ENCODE assay signal across 1 cellular context in the genomic region with DNA sequence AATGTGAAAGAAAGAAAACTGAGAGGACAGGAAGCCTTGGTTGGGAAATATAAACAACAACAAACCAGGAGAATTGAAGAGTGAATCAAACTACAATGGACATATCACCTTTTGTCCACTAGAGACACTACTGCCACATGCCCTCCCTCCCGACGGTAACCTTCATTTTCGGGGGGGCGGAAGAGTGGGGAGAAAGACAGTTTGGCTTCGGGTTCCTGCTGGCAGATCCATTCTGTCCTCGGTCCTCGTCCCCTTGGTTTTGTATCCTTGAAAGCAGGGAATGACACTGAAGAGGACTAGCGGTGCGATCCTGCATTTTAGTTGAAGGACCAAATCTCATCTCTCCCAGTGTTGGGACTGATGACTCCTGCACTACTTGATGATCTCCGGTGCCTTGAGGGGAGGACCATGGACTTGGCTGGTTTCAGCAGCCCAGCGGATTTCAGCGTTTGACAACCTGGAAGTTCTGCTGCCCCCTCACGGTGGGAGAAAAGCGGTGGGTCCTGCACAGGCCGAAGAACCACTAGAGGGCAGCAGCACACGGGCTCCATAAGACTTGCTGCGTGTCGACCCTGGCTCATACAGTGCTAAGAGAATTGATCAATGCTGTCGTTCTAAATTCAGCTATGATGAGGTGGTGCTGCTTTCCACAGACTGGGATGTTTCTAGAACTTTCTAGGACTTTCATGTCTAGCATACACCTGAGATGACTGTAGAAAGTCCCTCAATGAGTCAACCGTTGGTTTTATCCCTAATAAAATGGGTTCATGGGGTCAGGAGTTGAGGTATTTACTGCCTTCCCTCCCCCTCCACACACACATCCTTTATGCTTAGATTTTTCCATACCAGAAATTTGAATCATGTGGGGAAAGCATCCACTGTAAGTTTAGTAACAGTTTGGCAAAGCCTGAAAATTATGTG.
TF ChIP-seq lines count a peak whose summit lies in the region.

No MANE protein-coding gene starts in this region.

TF ChIP-seq in HepG2, 621 proteins besides CTCF, POLR2A, EP300 and RAD21 (continued from another document and continues in another):
- TF ChIP-seq, protein P1, sequence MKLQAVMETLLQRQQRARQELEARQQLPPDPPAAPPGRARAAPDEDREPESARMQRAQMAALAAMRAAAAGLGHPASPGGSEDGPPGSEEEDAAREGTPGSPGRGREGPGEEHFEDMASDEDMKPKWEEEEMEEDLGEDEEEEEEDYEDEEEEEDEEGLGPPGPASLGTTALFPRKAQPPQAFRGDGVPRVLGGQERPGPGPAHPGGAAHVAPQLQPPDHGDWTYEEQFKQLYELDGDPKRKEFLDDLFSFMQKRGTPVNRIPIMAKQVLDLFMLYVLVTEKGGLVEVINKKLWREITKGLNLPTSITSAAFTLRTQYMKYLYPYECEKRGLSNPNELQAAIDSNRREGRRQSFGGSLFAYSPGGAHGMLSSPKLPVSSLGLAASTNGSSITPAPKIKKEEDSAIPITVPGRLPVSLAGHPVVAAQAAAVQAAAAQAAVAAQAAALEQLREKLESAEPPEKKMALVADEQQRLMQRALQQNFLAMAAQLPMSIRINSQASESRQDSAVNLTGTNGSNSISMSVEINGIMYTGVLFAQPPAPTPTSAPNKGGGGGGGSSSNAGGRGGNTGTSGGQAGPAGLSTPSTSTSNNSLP (IDR thresholded peaks at IDR 0.05; ENCODE audit: low read depth, low read length) = 0 out of 2 replicates have a peak, but pooled peaks have one; percentile 19
- TF ChIP-seq ZNF552 (CRISPR knock-in tag; IDR thresholded peaks at IDR 0.05; ENCODE audit: borderline replicate concordance) = no peak
- no peak for TF ChIP-seq ZNF282 (IDR thresholded peaks at IDR 0.05; ENCODE audit: partially characterized antibody)
- TF ChIP-seq, protein P2, sequence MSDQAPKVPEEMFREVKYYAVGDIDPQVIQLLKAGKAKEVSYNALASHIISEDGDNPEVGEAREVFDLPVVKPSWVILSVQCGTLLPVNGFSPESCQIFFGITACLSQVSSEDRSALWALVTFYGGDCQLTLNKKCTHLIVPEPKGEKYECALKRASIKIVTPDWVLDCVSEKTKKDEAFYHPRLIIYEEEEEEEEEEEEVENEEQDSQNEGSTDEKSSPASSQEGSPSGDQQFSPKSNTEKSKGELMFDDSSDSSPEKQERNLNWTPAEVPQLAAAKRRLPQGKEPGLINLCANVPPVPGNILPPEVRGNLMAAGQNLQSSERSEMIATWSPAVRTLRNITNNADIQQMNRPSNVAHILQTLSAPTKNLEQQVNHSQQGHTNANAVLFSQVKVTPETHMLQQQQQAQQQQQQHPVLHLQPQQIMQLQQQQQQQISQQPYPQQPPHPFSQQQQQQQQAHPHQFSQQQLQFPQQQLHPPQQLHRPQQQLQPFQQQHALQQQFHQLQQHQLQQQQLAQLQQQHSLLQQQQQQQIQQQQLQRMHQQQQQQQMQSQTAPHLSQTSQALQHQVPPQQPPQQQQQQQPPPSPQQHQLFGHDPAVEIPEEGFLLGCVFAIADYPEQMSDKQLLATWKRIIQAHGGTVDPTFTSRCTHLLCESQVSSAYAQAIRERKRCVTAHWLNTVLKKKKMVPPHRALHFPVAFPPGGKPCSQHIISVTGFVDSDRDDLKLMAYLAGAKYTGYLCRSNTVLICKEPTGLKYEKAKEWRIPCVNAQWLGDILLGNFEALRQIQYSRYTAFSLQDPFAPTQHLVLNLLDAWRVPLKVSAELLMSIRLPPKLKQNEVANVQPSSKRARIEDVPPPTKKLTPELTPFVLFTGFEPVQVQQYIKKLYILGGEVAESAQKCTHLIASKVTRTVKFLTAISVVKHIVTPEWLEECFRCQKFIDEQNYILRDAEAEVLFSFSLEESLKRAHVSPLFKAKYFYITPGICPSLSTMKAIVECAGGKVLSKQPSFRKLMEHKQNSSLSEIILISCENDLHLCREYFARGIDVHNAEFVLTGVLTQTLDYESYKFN (CRISPR knock-in tag; conservative IDR thresholded peaks at IDR 0.05) = peak; percentile 48
- peak; percentile 52; the same call in 1 of the 2 replicates for TF ChIP-seq CHD4 (IDR thresholded peaks at IDR 0.05; ENCODE audit: borderline replicate concordance, low read length)
- TF ChIP-seq KLF16 (CRISPR knock-in tag; IDR thresholded peaks at IDR 0.05) = peak in 1 of 2 experiments; percentile 88; a peak in 2 of 4 replicates
- no peak; the same call in 1 of the 2 replicates for TF ChIP-seq YEATS4 (CRISPR knock-in tag; IDR thresholded peaks at IDR 0.05; ENCODE audit: borderline replicate concordance)
- peak; percentile 69; the same call in 1 of the 2 replicates for TF ChIP-seq DMAP1 (CRISPR knock-in tag; IDR thresholded peaks at IDR 0.05)
- no peak for TF ChIP-seq ADNP (CRISPR knock-in tag; IDR thresholded peaks at IDR 0.05)
- 0 out of 2 replicates have a peak, but pooled peaks have one; percentile 46 for TF ChIP-seq ZIK1 (CRISPR knock-in tag; IDR thresholded peaks at IDR 0.05; ENCODE audit: borderline replicate concordance, low read depth)
- TF ChIP-seq RARA (CRISPR knock-in tag; IDR thresholded peaks at IDR 0.05) = peak; percentile 31; the same call in 1 of the 2 replicates
- TF ChIP-seq, protein P3, sequence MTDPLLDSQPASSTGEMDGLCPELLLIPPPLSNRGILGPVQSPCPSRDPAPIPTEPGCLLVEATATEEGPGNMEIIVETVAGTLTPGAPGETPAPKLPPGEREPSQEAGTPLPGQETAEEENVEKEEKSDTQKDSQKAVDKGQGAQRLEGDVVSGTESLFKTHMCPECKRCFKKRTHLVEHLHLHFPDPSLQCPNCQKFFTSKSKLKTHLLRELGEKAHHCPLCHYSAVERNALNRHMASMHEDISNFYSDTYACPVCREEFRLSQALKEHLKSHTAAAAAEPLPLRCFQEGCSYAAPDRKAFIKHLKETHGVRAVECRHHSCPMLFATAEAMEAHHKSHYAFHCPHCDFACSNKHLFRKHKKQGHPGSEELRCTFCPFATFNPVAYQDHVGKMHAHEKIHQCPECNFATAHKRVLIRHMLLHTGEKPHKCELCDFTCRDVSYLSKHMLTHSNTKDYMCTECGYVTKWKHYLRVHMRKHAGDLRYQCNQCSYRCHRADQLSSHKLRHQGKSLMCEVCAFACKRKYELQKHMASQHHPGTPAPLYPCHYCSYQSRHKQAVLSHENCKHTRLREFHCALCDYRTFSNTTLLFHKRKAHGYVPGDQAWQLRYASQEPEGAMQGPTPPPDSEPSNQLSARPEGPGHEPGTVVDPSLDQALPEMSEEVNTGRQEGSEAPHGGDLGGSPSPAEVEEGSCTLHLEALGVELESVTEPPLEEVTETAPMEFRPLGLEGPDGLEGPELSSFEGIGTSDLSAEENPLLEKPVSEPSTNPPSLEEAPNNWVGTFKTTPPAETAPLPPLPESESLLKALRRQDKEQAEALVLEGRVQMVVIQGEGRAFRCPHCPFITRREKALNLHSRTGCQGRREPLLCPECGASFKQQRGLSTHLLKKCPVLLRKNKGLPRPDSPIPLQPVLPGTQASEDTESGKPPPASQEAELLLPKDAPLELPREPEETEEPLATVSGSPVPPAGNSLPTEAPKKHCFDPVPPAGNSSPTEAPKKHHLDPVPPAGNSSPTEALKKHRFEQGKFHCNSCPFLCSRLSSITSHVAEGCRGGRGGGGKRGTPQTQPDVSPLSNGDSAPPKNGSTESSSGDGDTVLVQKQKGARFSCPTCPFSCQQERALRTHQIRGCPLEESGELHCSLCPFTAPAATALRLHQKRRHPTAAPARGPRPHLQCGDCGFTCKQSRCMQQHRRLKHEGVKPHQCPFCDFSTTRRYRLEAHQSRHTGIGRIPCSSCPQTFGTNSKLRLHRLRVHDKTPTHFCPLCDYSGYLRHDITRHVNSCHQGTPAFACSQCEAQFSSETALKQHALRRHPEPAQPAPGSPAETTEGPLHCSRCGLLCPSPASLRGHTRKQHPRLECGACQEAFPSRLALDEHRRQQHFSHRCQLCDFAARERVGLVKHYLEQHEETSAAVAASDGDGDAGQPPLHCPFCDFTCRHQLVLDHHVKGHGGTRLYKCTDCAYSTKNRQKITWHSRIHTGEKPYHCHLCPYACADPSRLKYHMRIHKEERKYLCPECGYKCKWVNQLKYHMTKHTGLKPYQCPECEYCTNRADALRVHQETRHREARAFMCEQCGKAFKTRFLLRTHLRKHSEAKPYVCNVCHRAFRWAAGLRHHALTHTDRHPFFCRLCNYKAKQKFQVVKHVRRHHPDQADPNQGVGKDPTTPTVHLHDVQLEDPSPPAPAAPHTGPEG (CRISPR knock-in tag; IDR thresholded peaks at IDR 0.05) = no peak
- TF ChIP-seq, protein P4, sequence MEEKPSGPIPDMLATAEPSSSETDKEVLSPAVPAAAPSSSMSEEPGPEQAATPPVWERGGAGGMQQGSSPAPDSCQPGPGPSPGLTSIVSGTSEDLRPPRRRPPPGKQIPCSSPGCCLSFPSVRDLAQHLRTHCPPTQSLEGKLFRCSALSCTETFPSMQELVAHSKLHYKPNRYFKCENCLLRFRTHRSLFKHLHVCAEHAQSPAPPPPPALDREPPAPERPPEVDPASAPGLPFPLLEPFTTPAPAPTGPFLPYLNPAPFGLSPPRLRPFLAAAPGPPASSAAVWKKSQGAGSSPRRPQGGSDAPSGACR (CRISPR knock-in tag; IDR thresholded peaks at IDR 0.05) = 0 out of 2 replicates have a peak, but pooled peaks have one; percentile 47
- TF ChIP-seq ZSCAN21 (CRISPR knock-in tag; IDR thresholded peaks at IDR 0.05; ENCODE audit: borderline replicate concordance) = no peak
- TF ChIP-seq ZNF768 (CRISPR knock-in tag; IDR thresholded peaks at IDR 0.05) = peak; percentile 75; the same call in 1 of the 2 replicates
- no peak for TF ChIP-seq RFX3 (CRISPR knock-in tag; IDR thresholded peaks at IDR 0.05)
- TF ChIP-seq NRL (CRISPR knock-in tag; IDR thresholded peaks at IDR 0.05; ENCODE audit: borderline replicate concordance) = 0 out of 2 replicates have a peak, but pooled peaks have one; percentile 63
- peak; percentile 77 for TF ChIP-seq KAT8 (CRISPR knock-in tag; IDR thresholded peaks at IDR 0.05)
- TF ChIP-seq, protein P5, sequence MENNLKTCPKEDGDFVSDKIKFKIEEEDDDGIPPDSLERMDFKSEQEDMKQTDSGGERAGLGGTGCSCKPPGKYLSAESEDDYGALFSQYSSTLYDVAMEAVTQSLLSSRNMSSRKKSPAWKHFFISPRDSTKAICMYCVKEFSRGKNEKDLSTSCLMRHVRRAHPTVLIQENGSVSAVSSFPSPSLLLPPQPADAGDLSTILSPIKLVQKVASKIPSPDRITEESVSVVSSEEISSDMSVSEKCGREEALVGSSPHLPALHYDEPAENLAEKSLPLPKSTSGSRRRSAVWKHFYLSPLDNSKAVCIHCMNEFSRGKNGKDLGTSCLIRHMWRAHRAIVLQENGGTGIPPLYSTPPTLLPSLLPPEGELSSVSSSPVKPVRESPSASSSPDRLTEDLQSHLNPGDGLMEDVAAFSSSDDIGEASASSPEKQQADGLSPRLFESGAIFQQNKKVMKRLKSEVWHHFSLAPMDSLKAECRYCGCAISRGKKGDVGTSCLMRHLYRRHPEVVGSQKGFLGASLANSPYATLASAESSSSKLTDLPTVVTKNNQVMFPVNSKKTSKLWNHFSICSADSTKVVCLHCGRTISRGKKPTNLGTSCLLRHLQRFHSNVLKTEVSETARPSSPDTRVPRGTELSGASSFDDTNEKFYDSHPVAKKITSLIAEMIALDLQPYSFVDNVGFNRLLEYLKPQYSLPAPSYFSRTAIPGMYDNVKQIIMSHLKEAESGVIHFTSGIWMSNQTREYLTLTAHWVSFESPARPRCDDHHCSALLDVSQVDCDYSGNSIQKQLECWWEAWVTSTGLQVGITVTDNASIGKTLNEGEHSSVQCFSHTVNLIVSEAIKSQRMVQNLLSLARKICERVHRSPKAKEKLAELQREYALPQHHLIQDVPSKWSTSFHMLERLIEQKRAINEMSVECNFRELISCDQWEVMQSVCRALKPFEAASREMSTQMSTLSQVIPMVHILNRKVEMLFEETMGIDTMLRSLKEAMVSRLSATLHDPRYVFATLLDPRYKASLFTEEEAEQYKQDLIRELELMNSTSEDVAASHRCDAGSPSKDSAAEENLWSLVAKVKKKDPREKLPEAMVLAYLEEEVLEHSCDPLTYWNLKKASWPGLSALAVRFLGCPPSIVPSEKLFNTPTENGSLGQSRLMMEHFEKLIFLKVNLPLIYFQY (CRISPR knock-in tag; IDR thresholded peaks at IDR 0.05; ENCODE audit: borderline replicate concordance) = 0 out of 2 replicates have a peak, but pooled peaks have one; percentile 29
- TF ChIP-seq HCFC1 (IDR thresholded peaks at IDR 0.05; ENCODE audit: low read depth, low read length) = no peak
- TF ChIP-seq, protein P6, sequence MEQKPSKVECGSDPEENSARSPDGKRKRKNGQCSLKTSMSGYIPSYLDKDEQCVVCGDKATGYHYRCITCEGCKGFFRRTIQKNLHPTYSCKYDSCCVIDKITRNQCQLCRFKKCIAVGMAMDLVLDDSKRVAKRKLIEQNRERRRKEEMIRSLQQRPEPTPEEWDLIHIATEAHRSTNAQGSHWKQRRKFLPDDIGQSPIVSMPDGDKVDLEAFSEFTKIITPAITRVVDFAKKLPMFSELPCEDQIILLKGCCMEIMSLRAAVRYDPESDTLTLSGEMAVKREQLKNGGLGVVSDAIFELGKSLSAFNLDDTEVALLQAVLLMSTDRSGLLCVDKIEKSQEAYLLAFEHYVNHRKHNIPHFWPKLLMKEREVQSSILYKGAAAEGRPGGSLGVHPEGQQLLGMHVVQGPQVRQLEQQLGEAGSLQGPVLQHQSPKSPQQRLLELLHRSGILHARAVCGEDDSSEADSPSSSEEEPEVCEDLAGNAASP (CRISPR knock-in tag; IDR thresholded peaks at IDR 0.05; ENCODE audit: borderline replicate concordance) = peak; percentile 70; the same call in 1 of the 2 replicates
- TF ChIP-seq ZNF709 (CRISPR knock-in tag; IDR thresholded peaks at IDR 0.05) = 0 out of 2 replicates have a peak, but pooled peaks have one; percentile 21
- peak; percentile 69 for TF ChIP-seq U2AF1 (optimal IDR thresholded peaks at IDR 0.05; ENCODE audit: low read depth, low read length)
- TF ChIP-seq, protein P7, sequence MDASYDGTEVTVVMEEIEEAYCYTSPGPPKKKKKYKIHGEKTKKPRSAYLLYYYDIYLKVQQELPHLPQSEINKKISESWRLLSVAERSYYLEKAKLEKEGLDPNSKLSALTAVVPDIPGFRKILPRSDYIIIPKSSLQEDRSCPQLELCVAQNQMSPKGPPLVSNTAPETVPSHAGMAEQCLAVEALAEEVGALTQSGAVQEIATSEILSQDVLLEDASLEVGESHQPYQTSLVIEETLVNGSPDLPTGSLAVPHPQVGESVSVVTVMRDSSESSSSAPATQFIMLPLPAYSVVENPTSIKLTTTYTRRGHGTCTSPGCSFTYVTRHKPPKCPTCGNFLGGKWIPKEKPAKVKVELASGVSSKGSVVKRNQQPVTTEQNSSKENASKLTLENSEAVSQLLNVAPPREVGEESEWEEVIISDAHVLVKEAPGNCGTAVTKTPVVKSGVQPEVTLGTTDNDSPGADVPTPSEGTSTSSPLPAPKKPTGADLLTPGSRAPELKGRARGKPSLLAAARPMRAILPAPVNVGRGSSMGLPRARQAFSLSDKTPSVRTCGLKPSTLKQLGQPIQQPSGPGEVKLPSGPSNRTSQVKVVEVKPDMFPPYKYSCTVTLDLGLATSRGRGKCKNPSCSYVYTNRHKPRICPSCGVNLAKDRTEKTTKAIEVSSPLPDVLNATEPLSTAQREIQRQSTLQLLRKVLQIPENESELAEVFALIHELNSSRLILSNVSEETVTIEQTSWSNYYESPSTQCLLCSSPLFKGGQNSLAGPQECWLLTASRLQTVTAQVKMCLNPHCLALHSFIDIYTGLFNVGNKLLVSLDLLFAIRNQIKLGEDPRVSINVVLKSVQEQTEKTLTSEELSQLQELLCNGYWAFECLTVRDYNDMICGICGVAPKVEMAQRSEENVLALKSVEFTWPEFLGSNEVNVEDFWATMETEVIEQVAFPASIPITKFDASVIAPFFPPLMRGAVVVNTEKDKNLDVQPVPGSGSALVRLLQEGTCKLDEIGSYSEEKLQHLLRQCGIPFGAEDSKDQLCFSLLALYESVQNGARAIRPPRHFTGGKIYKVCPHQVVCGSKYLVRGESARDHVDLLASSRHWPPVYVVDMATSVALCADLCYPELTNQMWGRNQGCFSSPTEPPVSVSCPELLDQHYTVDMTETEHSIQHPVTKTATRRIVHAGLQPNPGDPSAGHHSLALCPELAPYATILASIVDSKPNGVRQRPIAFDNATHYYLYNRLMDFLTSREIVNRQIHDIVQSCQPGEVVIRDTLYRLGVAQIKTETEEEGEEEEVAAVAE (CRISPR knock-in tag; IDR thresholded peaks at IDR 0.05; ENCODE audit: borderline replicate concordance) = peak; percentile 25; the same call in 1 of the 2 replicates
- no peak for TF ChIP-seq ZNF333 (CRISPR knock-in tag; IDR thresholded peaks at IDR 0.05; ENCODE audit: borderline replicate concordance)
- peak; percentile 57; the same call in 1 of the 2 replicates for TF ChIP-seq ZKSCAN8 (CRISPR knock-in tag; IDR thresholded peaks at IDR 0.05; ENCODE audit: borderline replicate concordance)
